ENCODE assay signal across 18 cellular contexts in genomic region chr15:63843901-63844317, GRCh38. TPM values are rescaled to one million over a fixed set of nuclear protein-coding genes. Genes with fewer than 3 reads are reported as not detected.
A peak's percentile ranks its signal among the peaks of the same experiment; 100 is the strongest.
DNase-seq lines count a peak whose midpoint lies in the region; ATAC-seq and TF ChIP-seq lines count a peak whose summit lies in the region.
"Had no signal": no experiment of that assay in that cellular context is flagged by ENCODE, and none has a peak within 500 bp of the region (broad histone marks: within the 10 kb centered on the region; RNA-seq: fewer than 3 reads in every experiment).

No MANE protein-coding gene starts in this region.

- H3K9me3 Mint-ChIP-seq in CD4-positive, alpha-beta memory T cell, result peaks cover 0 to 6% (median 0%) of the 10 kb centered on the region in 8 donors
- no peaks in the 10 kb centered on the region for H3K9me3 Mint-ChIP-seq in effector memory CD8-positive, alpha-beta T cell

- POLR2A ChIA-PET in CD4-positive, alpha-beta memory T cell (lab: Charles Lee; ENCODE audit: partially characterized antibody), result interaction anchor here (2.6 to 4.0 kb wide), 3 partner anchors 11 to 166 kb away, joined by 16 to 48 read pairs (median 26); partner anchors contain the start of gene HERC1

- H3K36me3 Mint-ChIP-seq in CD4-positive, alpha-beta memory T cell, result no peaks in the 10 kb centered on the region
- no peaks in the 10 kb centered on the region for H3K36me3 Mint-ChIP-seq in effector memory CD8-positive, alpha-beta T cell (ENCODE audit: insufficient read depth)
- H3K36me3 Mint-ChIP-seq: activated CD8-positive, alpha-beta memory T cell treated with anti-CD3 and anti-CD28 coated beads, Interleukin-2, amount 10 ng/mL, durations not matched to agents 7 days and 5 days; activated naive CD8-positive, alpha-beta T cell had no signal

- 89 to 100% methylated on average over 2 to 3 of the region's 3 CpGs for WGBS in mesodermal cell (ENCODE audit: insufficient coverage in 2 of 2), 2 experiments

- no peak overlapping the region for H2AFZ ChIP-seq in OCI-LY3 (ENCODE audit: low read depth, low read length)

- CTCF ChIA-PET in CD4-positive, alpha-beta memory T cell (lab: Charles Lee; ENCODE audit: partially characterized antibody), result interaction anchor here (2.0 kb wide), 1 partner anchor 102 kb away, joined by 5 read pairs; no protein-coding TSS in a partner anchor

- TF ChIP-seq CTCF in OCI-LY3 (IDR thresholded peaks at IDR 0.05; ENCODE audit: low read depth, low read length), result no peak

- H3K4me1 Mint-ChIP-seq in CD4-positive, alpha-beta memory T cell, result peaks cover 15 to 36% (median 26%) of the 10 kb centered on the region in 4 donors
- peaks cover 7 to 8% of the 10 kb centered on the region in 2 donors for H3K4me1 Mint-ChIP-seq in effector memory CD8-positive, alpha-beta T cell (ENCODE audit: low read depth in 2 of 2)

- H3K4me3 ChIP-seq in CD4-positive, alpha-beta memory T cell (ENCODE audit: low read length in 2 of 2), result no peak overlapping the region
- H3K4me3 ChIP-seq in OCI-LY3 (ENCODE audit: low read length), result no peak overlapping the region
- no peak overlapping the region for H3K4me3 ChIP-seq in mesodermal cell (ENCODE audit: extremely low read depth, insufficient read depth, low read length, poor library complexity, severe bottlenecking)
- H3K4me3 ChIP-seq: coronary artery, GM12878, SK-N-MC, testis had no signal

- no peaks in the 10 kb centered on the region for H3K36me3 ChIP-seq in CD4-positive, alpha-beta memory T cell (ENCODE audit: insufficient read depth, low read length)
- H3K36me3 ChIP-seq in OCI-LY3 (replicated peaks; ENCODE audit: low read depth, low read length), result peaks cover 3% of the 10 kb centered on the region
- H3K36me3 ChIP-seq in mesodermal cell (ENCODE audit: control insufficient read depth, insufficient read depth, low read length), result no peaks in the 10 kb centered on the region
- H3K36me3 ChIP-seq: WERI-Rb-1 had no signal

- peak overlapping the region in 6 of 7 donors; percentile 74 to 98 (median 94) for H3K27ac Mint-ChIP-seq in CD4-positive, alpha-beta memory T cell
- peak overlapping the region; percentile 44 to 92 for H3K27ac Mint-ChIP-seq in effector memory CD8-positive, alpha-beta T cell
- H3K27ac Mint-ChIP-seq: activated CD8-positive, alpha-beta memory T cell treated with anti-CD3 and anti-CD28 coated beads, Interleukin-2, amount 10 ng/mL, durations not matched to agents 7 days and 5 days; activated naive CD8-positive, alpha-beta T cell had no signal

- H3K4me3 Mint-ChIP-seq in CD4-positive, alpha-beta memory T cell, result no peak overlapping the region
- no peak overlapping the region for H3K4me3 Mint-ChIP-seq in effector memory CD8-positive, alpha-beta T cell
- H3K4me3 Mint-ChIP-seq: activated CD8-positive, alpha-beta memory T cell treated with anti-CD3 and anti-CD28 coated beads, Interleukin-2, amount 10 ng/mL, durations not matched to agents 7 days and 5 days; activated naive CD8-positive, alpha-beta T cell had no signal

- H3K27me3 ChIP-seq in CD4-positive, alpha-beta memory T cell (ENCODE audit: insufficient read depth, low read length), result no peaks in the 10 kb centered on the region
- H3K27me3 ChIP-seq in OCI-LY3 (ENCODE audit: low read depth, low read length), result no peaks in the 10 kb centered on the region
- H3K27me3 ChIP-seq: testis had no signal

- no peak overlapping the region for H3K27ac ChIP-seq in CD4-positive, alpha-beta memory T cell (ENCODE audit: low read depth, low read length)
- H3K27ac ChIP-seq in OCI-LY3 (ENCODE audit: low read length) (peak overlapping the region; percentile 26; the same call in 1 of the 2 replicates), mesodermal cell (ENCODE audit: low read depth, low read length, severe bottlenecking) (peak overlapping the region; percentile 70)
- H3K27ac ChIP-seq: coronary artery, SK-N-MC, testis, WERI-Rb-1 had no signal

- H3K9ac ChIP-seq in OCI-LY3 (ENCODE audit: low read length), result no peak overlapping the region

- H3K4me1 ChIP-seq in CD4-positive, alpha-beta memory T cell (ENCODE audit: insufficient read depth, low read length), result peaks cover 28% of the 10 kb centered on the region
- peaks cover 42% of the 10 kb centered on the region for H3K4me1 ChIP-seq in OCI-LY3 (ENCODE audit: low read length)
- peaks cover 4% of the 10 kb centered on the region for H3K4me1 ChIP-seq in mesodermal cell (ENCODE audit: control insufficient read depth, insufficient read depth, low read length, poor library complexity, severe bottlenecking)

- no peaks in the 10 kb centered on the region for H3K79me2 ChIP-seq in OCI-LY3 (ENCODE audit: low read length)

- no peak for ATAC-seq in effector memory CD8-positive, alpha-beta T cell (replicated peaks)
- no peak for ATAC-seq in GM18520 (IDR thresholded peaks at IDR 0.05; ENCODE audit: unreplicated experiment)
- ATAC-seq: activated CD8-positive, alpha-beta memory T cell treated with anti-CD3 and anti-CD28 coated beads, Interleukin-2, amount 10 ng/mL, durations not matched to agents 7 days and 5 days; GM12878 had no signal

- DNase-seq in CD4-positive, alpha-beta memory T cell, result no peak
- DNase-seq in effector memory CD8-positive, alpha-beta T cell, result no peak
- DNase-seq in NOMO-1 (lab: John Stamatoyannopoulos, UW; ENCODE audit: unreplicated experiment in 2 of 2), result no peak
- no peak for DNase-seq in CD1c-positive myeloid dendritic cell (ENCODE audit: extremely low spot score)
- DNase-seq in posterior vena cava (ENCODE audit: low spot score), result no peak
- DNase-seq: activated CD8-positive, alpha-beta memory T cell treated with anti-CD3 and anti-CD28 coated beads, Interleukin-2, amount 10 ng/mL, durations not matched to agents 7 days and 5 days; AML-193; NCI-H2171 treated with DMSO at 0.1 percent for 48 hours; testis; WERI-Rb-1 had no signal

- no peak overlapping the region for H3K4me2 ChIP-seq in OCI-LY3 (ENCODE audit: low read length)

- intact Hi-C loops in CD4-positive, alpha-beta memory T cell (cut with micrococcal nuclease), result no loop called here
- intact Hi-C loops in posterior vena cava (cut with DNase I), result no loop called here

- H4K20me1 ChIP-seq in OCI-LY3 (ENCODE audit: insufficient read depth, low read length), result no peaks in the 10 kb centered on the region

- no peaks in the 10 kb centered on the region for H3K9me3 ChIP-seq in CD4-positive, alpha-beta memory T cell (ENCODE audit: control insufficient read depth in 1 of 2, low read length in 2 of 2)
- H3K9me3 ChIP-seq in OCI-LY3 (ENCODE audit: insufficient read depth, low read length), result no peaks in the 10 kb centered on the region
- no peaks in the 10 kb centered on the region for H3K9me3 ChIP-seq in mesodermal cell (ENCODE audit: control insufficient read depth, low read length)
- H3K9me3 ChIP-seq: testis had no signal

- no peaks in the 10 kb centered on the region for H3K27me3 Mint-ChIP-seq in CD4-positive, alpha-beta memory T cell
- peaks cover 0 to 5% of the 10 kb centered on the region in 2 donors for H3K27me3 Mint-ChIP-seq in effector memory CD8-positive, alpha-beta T cell
- H3K27me3 Mint-ChIP-seq: activated naive CD8-positive, alpha-beta T cell; progenitor cell of endocrine pancreas had no signal

RNA-seq across cellular contexts. Expression of gene HERC1, which starts 10.2 kb away (rescaled TPM):
- 100 to 1,000 TPM; 172 to 186 TPM for total RNA-seq in CD4-positive, alpha-beta memory T cell
- 10 to 100 TPM; 17.2 to 33.7 TPM for polyA plus RNA-seq in CD4-positive, alpha-beta memory T cell
- 40.0 TPM for polyA plus RNA-seq in mesodermal cell (2013, experiment 1 of 2)
- polyA plus RNA-seq in mesodermal cell (2013, experiment 2 of 2), result 27.0 TPM
- total RNA-seq in posterior vena cava, result 10 to 100 TPM; 81.3 to 82.3 TPM
